1 cellular context compared by ENCODE assay signal in genomic region chr16:56356276-56357241, GRCh38.
TF ChIP-seq lines count a peak whose summit lies in the region.

No MANE protein-coding gene starts in this region.

TF ChIP-seq in HepG2, 621 proteins besides CTCF, POLR2A, EP300 and RAD21 (continued from another document and continues in another):
- TF ChIP-seq DMTF1 (CRISPR knock-in tag; IDR thresholded peaks at IDR 0.05), result 0 out of 2 replicates have a peak, but pooled peaks have one; percentile 71
- TF ChIP-seq ZMYM4 (CRISPR knock-in tag; IDR thresholded peaks at IDR 0.05), result peak; percentile 79
- TF ChIP-seq ZBTB37 (CRISPR knock-in tag; IDR thresholded peaks at IDR 0.05), result no peak
- TF ChIP-seq ZNF607 (CRISPR knock-in tag; IDR thresholded peaks at IDR 0.05; ENCODE audit: borderline replicate concordance), result peak; percentile 76; the same call in 1 of the 2 replicates
- TF ChIP-seq HINFP (CRISPR knock-in tag; IDR thresholded peaks at IDR 0.05; ENCODE audit: low read depth), result peak; percentile 77; the same call in 1 of the 2 replicates
- TF ChIP-seq CCAR2 (optimal IDR thresholded peaks at IDR 0.05; ENCODE audit: low read depth, low read length), result no peak
- no peak for TF ChIP-seq XBP1 (CRISPR knock-in tag; IDR thresholded peaks at IDR 0.05)
- TF ChIP-seq GATAD1 (CRISPR knock-in tag; IDR thresholded peaks at IDR 0.05), result peak; percentile 53; the same call in 1 of the 2 replicates
- TF ChIP-seq ZFP36L2 (CRISPR knock-in tag; IDR thresholded peaks at IDR 0.05), result 0 out of 2 replicates have a peak, but pooled peaks have one; percentile 42
- no peak for TF ChIP-seq CREM (IDR thresholded peaks at IDR 0.05)
- TF ChIP-seq CREM (CRISPR knock-in tag; IDR thresholded peaks at IDR 0.05), result no peak
- no peak for TF ChIP-seq ETV6 (CRISPR knock-in tag; conservative IDR thresholded peaks at IDR 0.05)
- TF ChIP-seq ZNF441 (CRISPR knock-in tag; IDR thresholded peaks at IDR 0.05; ENCODE audit: borderline replicate concordance), result peak; percentile 56; the same call in 1 of the 2 replicates
- no peak; the same call in 1 of the 2 replicates for TF ChIP-seq RARA (CRISPR knock-in tag; IDR thresholded peaks at IDR 0.05)
- no peak for TF ChIP-seq BCL6 (CRISPR knock-in tag; IDR thresholded peaks at IDR 0.05)
- TF ChIP-seq ATF4 (CRISPR knock-in tag; IDR thresholded peaks at IDR 0.05), result 0 out of 4 replicates have a peak, but pooled peaks of 1 of the 2 experiments have one; percentile 13
- TF ChIP-seq U2AF2 (IDR thresholded peaks at IDR 0.05; ENCODE audit: low read depth, low read length), result no peak
- no peak; the same call in 1 of the 2 replicates for TF ChIP-seq ZNF337 (CRISPR knock-in tag; IDR thresholded peaks at IDR 0.05; ENCODE audit: borderline replicate concordance, low read depth)
- no peak for TF ChIP-seq ZNF737 (CRISPR knock-in tag; IDR thresholded peaks at IDR 0.05; ENCODE audit: borderline replicate concordance)
- TF ChIP-seq ZNF83 (CRISPR knock-in tag; IDR thresholded peaks at IDR 0.05; ENCODE audit: borderline replicate concordance), result no peak
- TF ChIP-seq ZBTB34 (CRISPR knock-in tag; IDR thresholded peaks at IDR 0.05), result no peak; the same call in 1 of the 2 replicates
- TF ChIP-seq MATR3 (CRISPR knock-in tag; IDR thresholded peaks at IDR 0.05), result no peak
- 0 out of 2 replicates have a peak, but pooled peaks have one; percentile 45 for TF ChIP-seq FIP1L1 (IDR thresholded peaks at IDR 0.05; ENCODE audit: borderline replicate concordance, insufficient read depth, low read depth, low read length)
- no peak for TF ChIP-seq CEBPB (IDR thresholded peaks at IDR 0.05; ENCODE audit: borderline replicate concordance, low read depth, low read length)
- TF ChIP-seq SCMH1 (CRISPR knock-in tag; IDR thresholded peaks at IDR 0.05; ENCODE audit: borderline replicate concordance), result no peak
- TF ChIP-seq ZHX1 (CRISPR knock-in tag; IDR thresholded peaks at IDR 0.05; ENCODE audit: low read depth), result no peak
- TF ChIP-seq ATF6 (CRISPR knock-in tag; conservative IDR thresholded peaks at IDR 0.05), result no peak
- no peak for TF ChIP-seq ZNF549 (CRISPR knock-in tag; IDR thresholded peaks at IDR 0.05)
- no peak for TF ChIP-seq ZNF253 (CRISPR knock-in tag; IDR thresholded peaks at IDR 0.05; ENCODE audit: borderline replicate concordance)
- TF ChIP-seq FOXP4 (CRISPR knock-in tag; IDR thresholded peaks at IDR 0.05), result peak; percentile 38; the same call in 1 of the 2 replicates
- TF ChIP-seq ZNF639 (CRISPR knock-in tag; conservative IDR thresholded peaks at IDR 0.05), result no peak; the same call in 1 of the 2 replicates
- no peak for TF ChIP-seq ZNF383 (CRISPR knock-in tag; IDR thresholded peaks at IDR 0.05; ENCODE audit: borderline replicate concordance)
- peak; percentile 96 for TF ChIP-seq AHR (CRISPR knock-in tag; IDR thresholded peaks at IDR 0.05)
- no peak for TF ChIP-seq ATM (IDR thresholded peaks at IDR 0.05; ENCODE audit: borderline replicate concordance)
- 0 out of 2 replicates have a peak, but pooled peaks have one; percentile 55 for TF ChIP-seq MYNN (CRISPR knock-in tag; IDR thresholded peaks at IDR 0.05; ENCODE audit: low read depth)
- TF ChIP-seq SP2 (CRISPR knock-in tag; IDR thresholded peaks at IDR 0.05), result no peak
- no peak for TF ChIP-seq IRF1 (CRISPR knock-in tag; IDR thresholded peaks at IDR 0.05; ENCODE audit: low read depth)
- TF ChIP-seq TARDBP (CRISPR knock-in tag; IDR thresholded peaks at IDR 0.05), result peak; percentile 61
- peak; percentile 79; the same call in 1 of the 2 replicates for TF ChIP-seq PRDM4 (CRISPR knock-in tag; IDR thresholded peaks at IDR 0.05; ENCODE audit: borderline replicate concordance)
- TF ChIP-seq MBD4 (IDR thresholded peaks at IDR 0.05; ENCODE audit: borderline replicate concordance, low read length), result no peak
- TF ChIP-seq MZF1 (CRISPR knock-in tag; IDR thresholded peaks at IDR 0.05; ENCODE audit: borderline replicate concordance), result no peak
